In the genomic region with DNA sequence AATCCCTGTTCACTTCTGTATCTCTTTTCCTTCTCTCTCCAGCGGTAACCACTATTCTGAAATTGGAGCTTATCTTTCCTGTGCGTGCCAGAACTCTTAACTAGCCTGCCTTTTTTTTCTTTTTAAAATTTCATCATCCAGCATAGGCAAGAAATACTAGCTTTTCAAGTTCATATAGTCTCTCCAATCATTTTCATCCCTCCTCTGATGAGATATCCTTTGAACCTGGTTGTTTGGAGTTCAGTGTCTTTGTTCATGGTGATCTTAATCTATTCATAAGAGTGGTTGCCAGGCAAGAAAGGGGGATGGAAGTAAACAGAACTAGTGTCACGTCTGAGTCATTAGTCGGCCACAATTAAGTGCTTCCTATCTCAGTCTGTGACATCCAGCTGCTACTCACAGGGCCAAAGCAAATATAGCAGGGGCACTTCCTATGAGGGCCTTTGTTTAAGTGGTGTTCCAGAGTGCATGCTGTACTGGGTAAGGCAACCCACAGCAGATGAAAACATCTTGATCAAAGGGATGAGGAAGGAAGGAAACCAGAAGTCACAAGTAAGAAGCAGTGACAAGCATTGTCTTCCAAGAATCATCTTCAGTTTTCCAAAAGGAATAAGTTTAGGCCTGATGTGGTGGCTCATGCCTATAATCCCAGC, we compare ENCODE assay signal across 8 cellular contexts. TPM values are rescaled to one million over a fixed set of nuclear protein-coding genes. Genes with fewer than 3 reads are reported as not detected.
DNase-seq lines count a peak whose midpoint lies in the region; ATAC-seq and TF ChIP-seq lines count a peak whose summit lies in the region.

No MANE protein-coding gene starts in this region.

- H3K4me1 Mint-ChIP-seq in naive B cell: peaks cover 0 to 6% (median 0%) of the 10 kb centered on the region in 3 donors

- H3K36me3 Mint-ChIP-seq in naive B cell: no peaks in the 10 kb centered on the region

- H3K4me3 ChIP-seq in choroid plexus epithelial cell (ENCODE audit: low read depth, low read length): no peak overlapping the region

- peak overlapping the region in 2 of 6 donors; percentile 27 to 88 for H3K27ac Mint-ChIP-seq in naive B cell

- DNase-seq in DMS53 treated with DMSO at 0.1 percent for 48 hours (lab: John Stamatoyannopoulos, UW; ENCODE audit: unreplicated experiment) (peak; percentile 100), GM20000 (ENCODE audit: low spot score) (peak; percentile 12), KG1 (lab: John Stamatoyannopoulos, UW) (peak; percentile 7), RPMI7951 (ENCODE audit: low read depth) (peak; percentile 89), choroid plexus epithelial cell (ENCODE audit: low read depth) (peak; percentile 45), naive B cell (no peak), anterior cingulate cortex (lab: John Stamatoyannopoulos, UW) (no peak)
- no peak for DNase-seq in activated CD8-positive, alpha-beta memory T cell treated with anti-CD3 and anti-CD28 coated beads for 24 hours

- no peaks in the 10 kb centered on the region for H3K9me3 Mint-ChIP-seq in naive B cell

- ATAC-seq in naive B cell (ENCODE audit: low read depth in 2 of 2): peak; percentile 23 to 27

- TF ChIP-seq CTCF in GM20000 (IDR thresholded peaks at IDR 0.05; ENCODE audit: extremely low read depth, missing control alignments): no peak
- no peak for TF ChIP-seq CTCF in choroid plexus epithelial cell (conservative IDR thresholded peaks at IDR 0.05; ENCODE audit: low read depth, low read length)

- H3K27me3 Mint-ChIP-seq in naive B cell: no peaks in the 10 kb centered on the region

- peak overlapping the region in 1 of 8 donors; percentile 2 for H3K4me3 Mint-ChIP-seq in naive B cell

RNA-seq across cellular contexts. Expression of gene XIAP, which starts 56.4 kb away (rescaled TPM):
- 16.1 and 17.8 TPM in 2 replicates for total RNA-seq in RPMI7951 (2014; rRNA removed; shearing (Covaris generic))
- 10 to 100 TPM in 2 of 6 donors, 1 to 10 TPM in 4; 2.5 to 15.8 (median 9.4) TPM for polyA plus RNA-seq in naive B cell (ENCODE audit: low read depth in 6 of 6)

Comparison
In these comparisons a context has a peak if more than half of its experiments do, and no peak if none do; other contexts are left out.
1. DNase-seq: peak in DMS53 treated with DMSO at 0.1 percent for 48 hours (single experiment), GM20000 (single experiment), KG1 (single experiment), RPMI7951 (single experiment) and choroid plexus epithelial cell (single experiment); none in naive B cell (single experiment), anterior cingulate cortex (0 of 58) and activated CD8-positive, alpha-beta memory T cell treated with anti-CD3 and anti-CD28 coated beads for 24 hours (single experiment).